ENCODE assay signal across 8 cellular contexts in genomic region chr7:103549786-103550185, GRCh38.
"Had no signal": no experiment of that assay in that cellular context is flagged by ENCODE, and none has a peak within 500 bp of the region (broad histone marks: within the 10 kb centered on the region; RNA-seq: fewer than 3 reads in every experiment).

No MANE protein-coding gene starts in this region.

- ATAC-seq: GM12878 had no signal

- FAIRE-seq: G401.6, GM12878, GM12891, GM12892, GM18507, GM19239 had no signal

- DNase-seq: GDM1, GF-D8 had no signal

- H3K4me3 ChIP-seq: GM12878 had no signal
